In genomic region chr17:83042522-83043158, GRCh38 we compare ENCODE assay signal across 9 cellular contexts.
"Had no signal": no experiment of that assay in that cellular context is flagged by ENCODE, and none has a peak within 500 bp of the region (broad histone marks: within the 10 kb centered on the region; RNA-seq: fewer than 3 reads in every experiment).

No MANE protein-coding gene starts in this region.

- H3K4me3 ChIP-seq: GM23248, HAP-1 had no signal

- ATAC-seq: HepG2 had no signal

- H2AFZ ChIP-seq: GM23248 had no signal

- DNase-seq: GM23248, GOT3, H7, HFFc6, KG1 had no signal

- H3K27ac ChIP-seq: GM23248, HL-60 had no signal

- H3K27me3 Mint-ChIP-seq: IgD-negative memory B cell had no signal

- H3K4me3 Mint-ChIP-seq: HFFc6, IgD-negative memory B cell had no signal

- H3K4me1 ChIP-seq: HAP-1 had no signal

- FAIRE-seq: HepG2 had no signal

- H3K27ac Mint-ChIP-seq: HFFc6 had no signal

- H3K9ac ChIP-seq: GM23248 had no signal
